8 cellular contexts compared by ENCODE assay signal in the genomic region with DNA sequence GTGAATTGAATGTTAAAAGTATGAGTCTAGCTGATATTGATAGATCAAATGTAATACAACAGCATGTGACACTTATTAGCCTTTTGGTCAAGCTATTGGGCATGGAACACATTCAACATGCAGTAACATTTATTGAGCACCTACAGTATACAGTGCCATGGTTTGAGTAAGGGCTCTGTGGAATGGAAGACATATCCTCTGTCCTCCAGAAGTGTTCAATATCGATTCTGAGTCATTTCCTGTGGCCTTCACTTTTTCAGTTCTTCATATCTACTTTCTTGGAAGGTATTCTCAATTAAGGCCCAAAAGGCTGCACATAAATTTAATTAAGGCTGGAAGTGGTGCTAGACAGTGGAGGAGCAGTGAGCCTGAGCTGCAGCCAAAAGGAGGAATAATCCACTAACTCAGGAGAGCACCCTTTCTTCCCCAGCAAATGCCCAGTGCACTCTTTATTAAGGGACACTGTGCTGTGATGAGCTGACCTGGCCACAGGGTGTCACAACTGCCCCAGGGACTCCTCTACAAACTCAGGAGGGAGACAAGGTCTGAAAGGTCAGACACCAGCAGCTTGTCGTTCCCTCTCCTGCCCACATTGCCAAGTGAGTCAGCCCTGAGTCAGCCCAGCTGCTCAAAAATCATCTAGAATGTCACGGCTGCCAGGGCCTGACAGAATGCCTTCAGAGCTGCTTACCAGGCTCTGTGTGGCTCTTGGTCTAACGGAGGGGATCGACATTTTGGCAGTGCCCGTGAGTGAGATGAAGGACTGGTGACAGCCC.
DNase-seq lines count a peak whose midpoint lies in the region; ATAC-seq and TF ChIP-seq lines count a peak whose summit lies in the region.

No MANE protein-coding gene starts in this region.

- H3K9me3 ChIP-seq in BE2C (no peaks in the 10 kb centered on the region; the same call in 1 of the 2 replicates), RWPE2 (ENCODE audit: severe bottlenecking) (no peaks in the 10 kb centered on the region)

- H3K27ac ChIP-seq in RWPE2 (ENCODE audit: poor library complexity, severe bottlenecking) = peak overlapping the region; percentile 10

- H3K4me3 ChIP-seq in BE2C (ENCODE audit: low read depth, low read length) = no peak overlapping the region
- H3K4me3 ChIP-seq in RWPE2 (ENCODE audit: severe bottlenecking) = no peak overlapping the region

- peak; percentile 49 for DNase-seq in BE2C
- DNase-seq in RWPE2 (ENCODE audit: low spot score) = peak; percentile 98
- DNase-seq in activated effector memory CD4-positive, alpha-beta T cell treated with anti-CD3 and anti-CD28 coated beads, Interleukin-2, amount 50 U/mL, for 16 hours = peak; percentile 91
- peak; percentile 74 for DNase-seq in Right ventricle myocardium inferior (ENCODE audit: missing footprints)
- DNase-seq in retina = peak; percentile 32
- DNase-seq in GM19238 (ENCODE audit: insufficient read length, low spot score) = no peak
- DNase-seq in UCSD-AML1 (lab: John Stamatoyannopoulos, UW; ENCODE audit: unreplicated experiment) = no peak

- intact Hi-C loops in Right ventricle myocardium inferior (cut with DNase I) = loop anchor here (5.0 to 10.0 kb wide), 2 partner anchors 290 to 1648 kb away; no protein-coding TSS in a partner anchor

- H3K36me3 ChIP-seq in BE2C (no peaks in the 10 kb centered on the region), RWPE2 (ENCODE audit: low read depth) (no peaks in the 10 kb centered on the region)

- H3K27me3 ChIP-seq in BE2C = no peaks in the 10 kb centered on the region
- H3K27me3 ChIP-seq in RWPE2 (ENCODE audit: insufficient read depth, poor library complexity, severe bottlenecking) = no peaks in the 10 kb centered on the region

- TF ChIP-seq CTCF in BE2C (IDR thresholded peaks at IDR 0.05; ENCODE audit: low read depth, low read length) (peak; percentile 26), RWPE2 (IDR thresholded peaks at IDR 0.05; ENCODE audit: poor library complexity, severe bottlenecking) (peak; percentile 99)

- no peaks in the 10 kb centered on the region for H3K4me1 ChIP-seq in BE2C
- H3K4me1 ChIP-seq in RWPE2 (ENCODE audit: insufficient read depth, poor library complexity, severe bottlenecking) = peaks cover 17% of the 10 kb centered on the region

- ATAC-seq in HG03196 (IDR thresholded peaks at IDR 0.05; ENCODE audit: unreplicated experiment) (peak; percentile 59), RWPE2 (ENCODE audit: low read depth) (peak; percentile 95), Right ventricle myocardium inferior (peak; percentile 99)

Comparison
In these comparisons a context has a peak if more than half of its experiments do, and no peak if none do; other contexts are left out.
1. DNase-seq: peak in BE2C (single experiment), RWPE2 (single experiment), activated effector memory CD4-positive, alpha-beta T cell treated with anti-CD3 and anti-CD28 coated beads, Interleukin-2, amount 50 U/mL, for 16 hours (single experiment), Right ventricle myocardium inferior (single experiment) and retina (single experiment); none in GM19238 (single experiment) and UCSD-AML1 (single experiment).
2. Peak in every context shown above with its lines, with median percentiles within 50 percentile points of each other: ATAC-seq.